17 cellular contexts compared by ENCODE assay signal in the genomic region with DNA sequence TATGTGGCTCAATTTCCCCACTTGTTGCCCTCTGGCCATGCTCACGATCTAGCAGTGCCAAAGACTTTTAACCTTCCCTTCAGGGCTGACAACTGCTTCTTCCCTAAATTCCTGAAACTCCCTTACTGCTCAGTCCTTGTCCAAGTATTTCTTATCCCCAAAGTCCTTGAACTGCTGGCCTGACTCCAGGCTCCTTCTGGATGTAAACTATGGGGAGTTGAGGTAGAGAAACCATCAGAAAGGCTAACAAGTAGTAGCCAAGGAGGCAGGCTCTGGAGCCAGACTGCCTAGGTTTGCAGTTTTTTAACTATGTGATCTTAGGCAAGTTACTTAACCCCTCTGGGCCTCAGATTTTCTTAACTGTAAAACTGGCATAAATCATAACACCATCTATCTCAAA.
"Had no signal": no experiment of that assay in that cellular context is flagged by ENCODE, and none has a peak within 500 bp of the region (broad histone marks: within the 10 kb centered on the region; RNA-seq: fewer than 3 reads in every experiment).

No MANE protein-coding gene starts in this region.

- H3K4me2 ChIP-seq: KMS-11 had no signal

- H3K9me3 ChIP-seq: SJSA1 had no signal

- DNase-seq: Kasumi-1, MM.1S, NCI-H1092 treated with DMSO at 0.1 percent for 48 hours, NCI-H1436, NCI-H2029, NCI-H2081 treated with DMSO at 0.1 percent for 48 hours, NCI-H2227 treated with DMSO at 0.1 percent for 48 hours, NCI-H526 treated with DMSO at 0.1 percent for 48 hours, NCI-H748 treated with DMSO at 0.1 percent for 48 hours, Right ventricle myocardium superior, RPMI8226, SIG-M5 had no signal

- H3K36me3 ChIP-seq: SJSA1 had no signal

- H3K4me1 ChIP-seq: SJSA1 had no signal

- H3K4me3 ChIP-seq: K562, SJSA1, SK-N-MC had no signal

- H3K27me3 ChIP-seq: SJSA1 had no signal

- H3K27ac ChIP-seq: HL-60, KMS-11, SJSA1, SK-N-MC had no signal
